In the genomic region with DNA sequence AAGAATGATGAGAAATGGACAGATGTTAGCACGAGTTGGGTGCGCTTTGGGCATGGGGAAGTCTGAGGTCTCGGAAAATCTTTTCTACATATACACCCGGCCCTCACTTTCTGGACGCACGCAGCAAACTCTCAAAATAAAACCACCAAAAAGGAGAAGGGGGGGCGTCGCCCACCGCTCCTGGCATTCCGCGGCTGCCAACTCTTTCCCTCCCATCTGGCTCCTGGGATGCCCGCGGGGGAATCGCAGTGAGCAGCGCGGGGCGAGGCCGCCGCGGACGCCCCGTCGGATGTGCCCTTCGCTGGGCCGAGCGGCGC, we compare ENCODE assay signal across 8 cellular contexts. TPM values are rescaled to one million over a fixed set of nuclear protein-coding genes. Genes with fewer than 3 reads are reported as not detected.
DNase-seq lines count a peak whose midpoint lies in the region; ATAC-seq and TF ChIP-seq lines count a peak whose summit lies in the region.

No MANE protein-coding gene starts in this region.

- H3K36me3 Mint-ChIP-seq in GM23338 (ENCODE audit: low read depth): no peaks in the 10 kb centered on the region; the same call in 2 of the 3 replicates
- H3K36me3 Mint-ChIP-seq in activated CD8-positive, alpha-beta T cell treated with anti-CD3 and anti-CD28 coated beads, Interleukin-2, amount 10 ng/mL, durations not matched to agents 7 days and 5 days (ENCODE audit: low read depth): no peaks in the 10 kb centered on the region

- TF ChIP-seq CTCF in GM23338 (conservative IDR thresholded peaks at IDR 0.05; ENCODE audit: low read depth in 2 of 2): no peak
- TF ChIP-seq CTCF in left ventricle myocardium inferior (IDR thresholded peaks at IDR 0.05; ENCODE audit: borderline replicate concordance): no peak
- no peak for TF ChIP-seq CTCF in gastrocnemius medialis (IDR thresholded peaks at IDR 0.05 in 4 of 5, conservative IDR thresholded peaks at IDR 0.05 in 1 of 5)

- no peak overlapping the region for H3K27ac Mint-ChIP-seq in GM23338
- no peak overlapping the region for H3K27ac Mint-ChIP-seq in activated CD8-positive, alpha-beta T cell treated with anti-CD3 and anti-CD28 coated beads, Interleukin-2, amount 10 ng/mL, durations not matched to agents 7 days and 5 days

- CTCF ChIA-PET in activated CD8-positive, alpha-beta T cell treated with anti-CD3 and anti-CD28 coated beads, Interleukin-2, amount 10 ng/mL, durations not matched to agents 7 days and 5 days (lab: Charles Lee): interaction anchor here (2.2 kb wide), 1 partner anchor 54 kb away, joined by 6 read pairs; no protein-coding TSS in a partner anchor

- H3K4me1 ChIP-seq in GM23338 (ENCODE audit: insufficient read depth): peaks cover 12% of the 10 kb centered on the region
- H3K4me1 ChIP-seq in left ventricle myocardium inferior: peaks cover 73% of the 10 kb centered on the region
- H3K4me1 ChIP-seq in gastrocnemius medialis: peaks cover 7 to 9% of the 10 kb centered on the region in 2 donors

- peaks cover 6% of the 10 kb centered on the region for H3F3A ChIP-seq in GM23338 (replicated peaks; ENCODE audit: low read depth)

- H3K9me3 Mint-ChIP-seq in GM23338: no peaks in the 10 kb centered on the region
- no peaks in the 10 kb centered on the region for H3K9me3 Mint-ChIP-seq in activated CD8-positive, alpha-beta T cell treated with anti-CD3 and anti-CD28 coated beads, Interleukin-2, amount 10 ng/mL, durations not matched to agents 7 days and 5 days (ENCODE audit: insufficient read depth)

- H3K9me2 ChIP-seq in GM23338 (ENCODE audit: insufficient read depth): no peaks in the 10 kb centered on the region

- peak overlapping the region; percentile 85; the same call in 1 of the 2 replicates for H2AFZ ChIP-seq in GM23338

- no peaks in the 10 kb centered on the region for H4K20me1 ChIP-seq in GM23338 (replicated peaks; ENCODE audit: insufficient read depth)

- H3K27ac ChIP-seq in GM23338 (ENCODE audit: low read depth) (no peak overlapping the region), left ventricle myocardium inferior (replicated peaks) (peak overlapping the region; percentile 98), gastrocnemius medialis (peak overlapping the region; percentile 73 to 87 (median 80))

- no peak for TF ChIP-seq POLR2A in gastrocnemius medialis (IDR thresholded peaks at IDR 0.05)

- H3K9me3 ChIP-seq in left ventricle myocardium inferior (replicated peaks) (no peaks in the 10 kb centered on the region), gastrocnemius medialis (no peaks in the 10 kb centered on the region)

- peaks cover 70% of the 10 kb centered on the region for H3K27me3 ChIP-seq in GM23338 (ENCODE audit: insufficient read depth)
- no peaks in the 10 kb centered on the region for H3K27me3 ChIP-seq in left ventricle myocardium inferior (ENCODE audit: low read depth)
- H3K27me3 ChIP-seq in gastrocnemius medialis: peaks cover 0 to 8% (median 0%) of the 10 kb centered on the region in 3 donors

- H3K4me2 ChIP-seq in GM23338: peak overlapping the region; percentile 96

- peak; percentile 39 for DNase-seq in GM23338 (ENCODE audit: low spot score)
- no peak for DNase-seq in activated CD8-positive, alpha-beta T cell treated with anti-CD3 and anti-CD28 coated beads, Interleukin-2, amount 10 ng/mL, durations not matched to agents 7 days and 5 days
- DNase-seq in left ventricle myocardium inferior: no peak
- DNase-seq in gastrocnemius medialis: no peak
- no peak for DNase-seq in GF-D8 (lab: John Stamatoyannopoulos, UW)
- no peak for DNase-seq in activated effector memory CD4-positive, alpha-beta T cell treated with Interleukin-2 at 50 U/mL for 16 hours
- DNase-seq in ureter (ENCODE audit: low spot score): no peak

- H3K4me3 Mint-ChIP-seq in GM23338: peak overlapping the region; percentile 69
- H3K4me3 Mint-ChIP-seq in activated CD8-positive, alpha-beta T cell treated with anti-CD3 and anti-CD28 coated beads, Interleukin-2, amount 10 ng/mL, durations not matched to agents 7 days and 5 days: peak overlapping the region; percentile 41

- peak overlapping the region; percentile 69 for H3K4me3 ChIP-seq in GM23338
- peak overlapping the region; percentile 93 for H3K4me3 ChIP-seq in left ventricle myocardium inferior
- peak overlapping the region; percentile 59 to 65 (median 62) for H3K4me3 ChIP-seq in gastrocnemius medialis

- intact Hi-C loops in left ventricle myocardium inferior (cut with micrococcal nuclease): loop anchor here (5.0 kb wide), 1 partner anchor 52 kb away; no protein-coding TSS in a partner anchor
- intact Hi-C loops in gastrocnemius medialis (cut with DNase I; ENCODE audit: low total_unique reads): no loop called here

- no peaks in the 10 kb centered on the region for H3K79me2 ChIP-seq in GM23338 (replicated peaks; ENCODE audit: insufficient read depth)

- in situ Hi-C loops in gastrocnemius medialis (cut with MboI; ENCODE audit: low sequenced_read_pairs in 4 of 4): no loop called here

- H3K27me3 Mint-ChIP-seq in GM23338 (ENCODE audit: insufficient read depth, low read depth, poor library complexity): peaks cover 29% of the 10 kb centered on the region
- H3K27me3 Mint-ChIP-seq in activated CD8-positive, alpha-beta T cell treated with anti-CD3 and anti-CD28 coated beads, Interleukin-2, amount 10 ng/mL, durations not matched to agents 7 days and 5 days (ENCODE audit: low read depth): peaks cover 63% of the 10 kb centered on the region

- H3K36me3 ChIP-seq in GM23338 (ENCODE audit: insufficient read depth) (no peaks in the 10 kb centered on the region), left ventricle myocardium inferior (no peaks in the 10 kb centered on the region), gastrocnemius medialis (no peaks in the 10 kb centered on the region)

- ATAC-seq in GM23338: no peak; the same call in 2 of the 3 replicates
- no peak for ATAC-seq in activated CD8-positive, alpha-beta T cell treated with anti-CD3 and anti-CD28 coated beads, Interleukin-2, amount 10 ng/mL, durations not matched to agents 7 days and 5 days
- ATAC-seq in gastrocnemius medialis: no peak
- no peak for ATAC-seq in GM18502 (IDR thresholded peaks at IDR 0.05; ENCODE audit: poor library complexity, unreplicated experiment)

- peaks cover 19% of the 10 kb centered on the region for H3K4me1 Mint-ChIP-seq in GM23338
- peaks cover 12% of the 10 kb centered on the region for H3K4me1 Mint-ChIP-seq in activated CD8-positive, alpha-beta T cell treated with anti-CD3 and anti-CD28 coated beads, Interleukin-2, amount 10 ng/mL, durations not matched to agents 7 days and 5 days (ENCODE audit: low read depth)

- POLR2A ChIA-PET in activated CD8-positive, alpha-beta T cell treated with anti-CD3 and anti-CD28 coated beads, Interleukin-2, amount 10 ng/mL, durations not matched to agents 7 days and 5 days (lab: Charles Lee): no interaction called here

TF ChIP-seq in GM23338, 12 proteins besides CTCF, POLR2A, EP300 and RAD21 (continues in another document):
- TF ChIP-seq EZH2 (IDR thresholded peaks at IDR 0.05; ENCODE audit: low read depth, unreplicated experiment) (no peak), NANOG (IDR thresholded peaks at IDR 0.05; ENCODE audit: borderline replicate concordance) (no peak), CREB1 (CRISPR knock-in tag; IDR thresholded peaks at IDR 0.05; ENCODE audit: low read depth) (no peak), ZNF331 (CRISPR knock-in tag; IDR thresholded peaks at IDR 0.05; ENCODE audit: low read depth) (no peak)
- TF ChIP-seq, protein P1, sequence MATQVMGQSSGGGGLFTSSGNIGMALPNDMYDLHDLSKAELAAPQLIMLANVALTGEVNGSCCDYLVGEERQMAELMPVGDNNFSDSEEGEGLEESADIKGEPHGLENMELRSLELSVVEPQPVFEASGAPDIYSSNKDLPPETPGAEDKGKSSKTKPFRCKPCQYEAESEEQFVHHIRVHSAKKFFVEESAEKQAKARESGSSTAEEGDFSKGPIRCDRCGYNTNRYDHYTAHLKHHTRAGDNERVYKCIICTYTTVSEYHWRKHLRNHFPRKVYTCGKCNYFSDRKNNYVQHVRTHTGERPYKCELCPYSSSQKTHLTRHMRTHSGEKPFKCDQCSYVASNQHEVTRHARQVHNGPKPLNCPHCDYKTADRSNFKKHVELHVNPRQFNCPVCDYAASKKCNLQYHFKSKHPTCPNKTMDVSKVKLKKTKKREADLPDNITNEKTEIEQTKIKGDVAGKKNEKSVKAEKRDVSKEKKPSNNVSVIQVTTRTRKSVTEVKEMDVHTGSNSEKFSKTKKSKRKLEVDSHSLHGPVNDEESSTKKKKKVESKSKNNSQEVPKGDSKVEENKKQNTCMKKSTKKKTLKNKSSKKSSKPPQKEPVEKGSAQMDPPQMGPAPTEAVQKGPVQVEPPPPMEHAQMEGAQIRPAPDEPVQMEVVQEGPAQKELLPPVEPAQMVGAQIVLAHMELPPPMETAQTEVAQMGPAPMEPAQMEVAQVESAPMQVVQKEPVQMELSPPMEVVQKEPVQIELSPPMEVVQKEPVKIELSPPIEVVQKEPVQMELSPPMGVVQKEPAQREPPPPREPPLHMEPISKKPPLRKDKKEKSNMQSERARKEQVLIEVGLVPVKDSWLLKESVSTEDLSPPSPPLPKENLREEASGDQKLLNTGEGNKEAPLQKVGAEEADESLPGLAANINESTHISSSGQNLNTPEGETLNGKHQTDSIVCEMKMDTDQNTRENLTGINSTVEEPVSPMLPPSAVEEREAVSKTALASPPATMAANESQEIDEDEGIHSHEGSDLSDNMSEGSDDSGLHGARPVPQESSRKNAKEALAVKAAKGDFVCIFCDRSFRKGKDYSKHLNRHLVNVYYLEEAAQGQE (IDR thresholded peaks at IDR 0.05; ENCODE audit: unreplicated experiment): no peak

RNA-seq across cellular contexts. Expression of a gene that starts 0.7 kb away (rescaled TPM):
- 0.49 TPM in 1 of 2 replicates, not detected in the other for total RNA-seq in GM23338 (2014; rRNA removed; shearing (Covaris generic))
- 7.9 and 13.2 TPM in 2 replicates for polyA plus RNA-seq in GM23338 (2016; fragmentation: Nextera tagmentation; extraction: Ambion mirVana)
- not detected for total RNA-seq in activated CD8-positive, alpha-beta T cell treated with anti-CD3 and anti-CD28 coated beads, Interleukin-2, amount 10 ng/mL, durations not matched to agents 7 days and 5 days
- total RNA-seq in left ventricle myocardium inferior (698 TPM), gastrocnemius medialis (100 to 1,000 TPM; 117 to 241 (median 152) TPM), ureter (487 TPM)

Comparison
In these comparisons a context has a peak if more than half of its experiments do, and no peak if none do; other contexts are left out.
1. RNA of a gene that starts 0.7 kb away (total RNA-seq): 698 TPM in left ventricle myocardium inferior (single experiment), 487 TPM in ureter (single experiment) and 117 to 241 TPM in gastrocnemius medialis; 0.49 TPM in GM23338 and not detected in activated CD8-positive, alpha-beta T cell treated with anti-CD3 and anti-CD28 coated beads, Interleukin-2, amount 10 ng/mL, durations not matched to agents 7 days and 5 days; every median in the first group is over 10 times any median in the second.
2. Peak in every context shown above with its lines, with median percentiles within 50 percentile points of each other: H3K4me3 ChIP-seq.